Comparison of ENCODE assay signal across 10 cellular contexts in genomic region chr5:125326114-125326513, GRCh38.
A peak's percentile ranks its signal among the peaks of the same experiment; 100 is the strongest.
DNase-seq lines count a peak whose midpoint lies in the region.
"Had no signal": no experiment of that assay in that cellular context is flagged by ENCODE, and none has a peak within 500 bp of the region (broad histone marks: within the 10 kb centered on the region; RNA-seq: fewer than 3 reads in every experiment).

No MANE protein-coding gene starts in this region.

- H3K27me3 Mint-ChIP-seq in activated CD4-positive, alpha-beta memory T cell treated with anti-CD3 and anti-CD28 coated beads for 36 hours, result no peaks in the 10 kb centered on the region

- DNase-seq in D341Med (ENCODE audit: low spot score) (peak; percentile 17), NCI-H1092 treated with DMSO at 0.1 percent for 48 hours (lab: John Stamatoyannopoulos, UW) (peak; percentile 94), T1000 (lab: John Stamatoyannopoulos, UW) (peak; percentile 49), kidney glomerular epithelial cell (lab: John Stamatoyannopoulos, UW) (peak; percentile 76), OCI-M2 (lab: John Stamatoyannopoulos, UW; ENCODE audit: unreplicated experiment) (no peak), islet precursor cell (no peak)
- DNase-seq in activated CD4-positive, alpha-beta T cell treated with anti-CD3 and anti-CD28 coated beads, Interleukin-2, amount 50 U/mL, for 4 hours, result no peak
- no peak for DNase-seq in activated CD4-positive, alpha-beta memory T cell treated with anti-CD3 and anti-CD28 coated beads for 36 hours
- DNase-seq: stimulated activated CD8-positive, alpha-beta memory T cell treated with anti-CD3 and anti-CD28 coated beads, Interleukin-4, amount 100 ng/mL, for 48 hours; SW 1271 had no signal

- CTCF ChIA-PET in activated CD4-positive, alpha-beta memory T cell treated with anti-CD3 and anti-CD28 coated beads for 36 hours (lab: Charles Lee), result no interaction called here

- H3K4me1 Mint-ChIP-seq in activated CD4-positive, alpha-beta memory T cell treated with anti-CD3 and anti-CD28 coated beads for 36 hours (ENCODE audit: low read depth), result no peaks in the 10 kb centered on the region

- POLR2A ChIA-PET in activated CD4-positive, alpha-beta memory T cell treated with anti-CD3 and anti-CD28 coated beads for 36 hours (lab: Charles Lee), result no interaction called here

- intact Hi-C loops in activated CD4-positive, alpha-beta memory T cell treated with anti-CD3 and anti-CD28 coated beads for 36 hours (cut with micrococcal nuclease), result no loop called here

- no peaks in the 10 kb centered on the region for H3K36me3 Mint-ChIP-seq in activated CD4-positive, alpha-beta memory T cell treated with anti-CD3 and anti-CD28 coated beads for 36 hours

- peaks cover 11% of the 10 kb centered on the region for H3K9me3 Mint-ChIP-seq in activated CD4-positive, alpha-beta memory T cell treated with anti-CD3 and anti-CD28 coated beads for 36 hours

- no peak overlapping the region for H3K4me3 Mint-ChIP-seq in activated CD4-positive, alpha-beta memory T cell treated with anti-CD3 and anti-CD28 coated beads for 36 hours

- no peak overlapping the region for H3K27ac Mint-ChIP-seq in activated CD4-positive, alpha-beta memory T cell treated with anti-CD3 and anti-CD28 coated beads for 36 hours

Comparison
In these comparisons a context has a peak if more than half of its experiments do, and no peak if none do; other contexts are left out.
1. DNase-seq: peak in D341Med (single experiment), NCI-H1092 treated with DMSO at 0.1 percent for 48 hours (single experiment), T1000 (single experiment) and kidney glomerular epithelial cell (single experiment); none in activated CD4-positive, alpha-beta T cell treated with anti-CD3 and anti-CD28 coated beads, Interleukin-2, amount 50 U/mL, for 4 hours (0 of 2), activated CD4-positive, alpha-beta memory T cell treated with anti-CD3 and anti-CD28 coated beads for 36 hours (single experiment), OCI-M2 (single experiment) and islet precursor cell (single experiment).